In the genomic region with DNA sequence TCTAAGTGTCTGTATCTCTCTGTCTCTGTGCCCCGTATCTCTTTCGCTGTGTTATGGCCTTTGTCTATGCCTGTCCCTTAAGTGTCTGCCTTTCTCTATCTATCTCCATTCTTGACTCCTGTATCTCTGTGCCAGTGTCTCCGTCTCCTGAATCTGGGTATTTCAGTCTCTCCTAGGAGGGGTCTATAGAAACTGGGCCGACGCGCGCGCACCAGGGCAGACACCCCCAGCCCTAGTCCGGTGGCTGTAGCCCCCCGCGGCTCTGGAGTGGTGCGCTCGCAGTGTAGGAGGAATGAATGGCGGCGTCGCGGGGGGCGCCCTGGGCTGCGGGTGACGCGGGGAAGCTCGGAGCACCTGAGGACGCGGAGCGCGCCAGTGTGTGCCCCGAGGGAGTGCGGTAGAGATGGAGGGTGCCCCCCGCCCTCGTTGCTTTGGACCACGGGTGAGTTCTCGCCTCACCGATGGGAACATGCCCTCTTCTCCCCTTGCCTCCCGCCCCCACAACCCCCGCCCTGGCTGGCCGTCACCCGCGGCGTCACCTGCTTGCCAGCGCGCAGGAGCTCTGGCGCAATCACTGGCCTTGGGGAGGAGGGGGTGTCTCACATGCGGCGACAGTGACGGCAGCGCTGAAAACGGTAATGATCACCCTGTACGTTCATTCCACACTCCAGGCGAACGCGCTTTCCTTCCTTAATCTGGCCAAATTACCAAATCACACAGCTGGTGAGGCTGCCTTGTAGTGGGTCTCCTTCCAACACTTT, we compare ENCODE assay signal across 1 cellular context.
TF ChIP-seq lines count a peak whose summit lies in the region.

No MANE protein-coding gene starts in this region.

TF ChIP-seq in H1, 55 proteins besides CTCF, POLR2A, EP300 and RAD21:
- no peak for TF ChIP-seq ASH2L (IDR thresholded peaks at IDR 0.05; ENCODE audit: low read length)
- TF ChIP-seq, protein P1, sequence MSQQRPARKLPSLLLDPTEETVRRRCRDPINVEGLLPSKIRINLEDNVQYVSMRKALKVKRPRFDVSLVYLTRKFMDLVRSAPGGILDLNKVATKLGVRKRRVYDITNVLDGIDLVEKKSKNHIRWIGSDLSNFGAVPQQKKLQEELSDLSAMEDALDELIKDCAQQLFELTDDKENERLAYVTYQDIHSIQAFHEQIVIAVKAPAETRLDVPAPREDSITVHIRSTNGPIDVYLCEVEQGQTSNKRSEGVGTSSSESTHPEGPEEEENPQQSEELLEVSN (IDR thresholded peaks at IDR 0.05), result no peak
- TF ChIP-seq, protein P2, sequence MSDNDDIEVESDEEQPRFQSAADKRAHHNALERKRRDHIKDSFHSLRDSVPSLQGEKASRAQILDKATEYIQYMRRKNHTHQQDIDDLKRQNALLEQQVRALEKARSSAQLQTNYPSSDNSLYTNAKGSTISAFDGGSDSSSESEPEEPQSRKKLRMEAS (IDR thresholded peaks at IDR 0.05), result peak; percentile 44; the same call in 1 of the 2 replicates
- TF ChIP-seq YY1 (IDR thresholded peaks at IDR 0.05; ENCODE audit: low read depth, low read length), result peak; percentile 47; the same call in 1 of the 2 replicates
- TF ChIP-seq FOSL1 (IDR thresholded peaks at IDR 0.05; ENCODE audit: insufficient read depth, low read depth, low read length), result no peak
- TF ChIP-seq CBX5 (IDR thresholded peaks at IDR 0.05; ENCODE audit: low read depth, low read length), result no peak
- TF ChIP-seq SUZ12 (IDR thresholded peaks at IDR 0.05; ENCODE audit: low read length), result peak; percentile 60; the same call in 1 of the 2 replicates
- no peak for TF ChIP-seq POLR2AphosphoS5 (IDR thresholded peaks at IDR 0.05; ENCODE audit: low read depth, low read length)
- peak; percentile 81 for TF ChIP-seq CEBPB (IDR thresholded peaks at IDR 0.05; ENCODE audit: low read depth, low read length)
- no peak for TF ChIP-seq GTF2F1 (IDR thresholded peaks at IDR 0.05; ENCODE audit: borderline replicate concordance, low read depth, low read length)
- peak; percentile 85 for TF ChIP-seq KDM4A (IDR thresholded peaks at IDR 0.05; ENCODE audit: low read depth, low read length, severe bottlenecking)
- no peak for TF ChIP-seq JUND (IDR thresholded peaks at IDR 0.05; ENCODE audit: low read length)
- TF ChIP-seq SP1 (IDR thresholded peaks at IDR 0.05; ENCODE audit: low read depth, low read length), result no peak
